ENCODE assay signal across 18 cellular contexts in genomic region chr15:83378921-83379561, GRCh38.
A peak's percentile ranks its signal among the peaks of the same experiment; 100 is the strongest.
DNase-seq lines count a peak whose midpoint lies in the region; ATAC-seq and TF ChIP-seq lines count a peak whose summit lies in the region.
"Had no signal": no experiment of that assay in that cellular context is flagged by ENCODE, and none has a peak within 500 bp of the region (broad histone marks: within the 10 kb centered on the region; RNA-seq: fewer than 3 reads in every experiment).

No MANE protein-coding gene starts in this region.

- no peaks in the 10 kb centered on the region for H3K9me3 Mint-ChIP-seq in activated T-helper 17 cell treated with anti-CD3 and anti-CD28 coated beads, Interleukin-2, amount 50 U/mL, for 72 hours
- H3K9me3 Mint-ChIP-seq: activated naive CD8-positive, alpha-beta T cell treated with anti-CD3 and anti-CD28 coated beads for 36 hours; mesothelial cell of epicardium had no signal

- no peak for ATAC-seq in activated T-helper 17 cell treated with anti-CD3 and anti-CD28 coated beads, Interleukin-2, amount 50 U/mL, for 72 hours (replicated peaks)
- ATAC-seq in GM21529 (IDR thresholded peaks at IDR 0.05; ENCODE audit: unreplicated experiment): no peak

- H3K79me2 ChIP-seq in PC-9 (ENCODE audit: low read depth): no peaks in the 10 kb centered on the region
- no peaks in the 10 kb centered on the region for H3K79me2 ChIP-seq in osteoblast (ENCODE audit: insufficient read depth, low read length)

- H3K27ac Mint-ChIP-seq in activated T-helper 17 cell treated with anti-CD3 and anti-CD28 coated beads, Interleukin-2, amount 50 U/mL, for 72 hours: no peak overlapping the region
- H3K27ac Mint-ChIP-seq: activated naive CD8-positive, alpha-beta T cell treated with anti-CD3 and anti-CD28 coated beads for 36 hours; mesothelial cell of epicardium had no signal

- H3K9me3 ChIP-seq in PC-9 (ENCODE audit: insufficient read depth, low read depth) (0 out of 2 replicates have a peak, but pooled peaks cover 4% of the 10 kb centered on the region), osteoblast (ENCODE audit: low read depth, low read length) (no peaks in the 10 kb centered on the region)

- H3K36me3 Mint-ChIP-seq in activated T-helper 17 cell treated with anti-CD3 and anti-CD28 coated beads, Interleukin-2, amount 50 U/mL, for 72 hours (ENCODE audit: low read depth): no peaks in the 10 kb centered on the region
- H3K36me3 Mint-ChIP-seq: activated naive CD8-positive, alpha-beta T cell treated with anti-CD3 and anti-CD28 coated beads for 36 hours had no signal

- no peak overlapping the region for H3K4me3 Mint-ChIP-seq in activated T-helper 17 cell treated with anti-CD3 and anti-CD28 coated beads, Interleukin-2, amount 50 U/mL, for 72 hours
- H3K4me3 Mint-ChIP-seq: activated naive CD8-positive, alpha-beta T cell treated with anti-CD3 and anti-CD28 coated beads for 36 hours; mesothelial cell of epicardium had no signal

- H3F3A ChIP-seq in PC-9 (ENCODE audit: insufficient read depth, low read depth): peaks cover 27% of the 10 kb centered on the region

- H3K4me1 ChIP-seq in PC-9 (replicated peaks; ENCODE audit: insufficient read depth): peaks cover 53% of the 10 kb centered on the region
- H3K4me1 ChIP-seq in osteoblast (ENCODE audit: insufficient read depth, low read length): peaks cover 15% of the 10 kb centered on the region

- H3K4me1 Mint-ChIP-seq in activated T-helper 17 cell treated with anti-CD3 and anti-CD28 coated beads, Interleukin-2, amount 50 U/mL, for 72 hours: no peaks in the 10 kb centered on the region

- H3K27ac ChIP-seq in PC-9 (peak overlapping the region; percentile 95), osteoblast (ENCODE audit: low read depth, low read length) (no peak overlapping the region)

- H3K4me3 ChIP-seq in PC-9 (peak overlapping the region; percentile 48; the same call in 1 of the 2 replicates), epithelial cell of proximal tubule (ENCODE audit: low read depth, low read length) (peak overlapping the region; percentile 36), osteoblast (ENCODE audit: insufficient read depth, low read length) (peak overlapping the region; percentile 30)

- H4K20me1 ChIP-seq in PC-9 (ENCODE audit: insufficient read depth): no peaks in the 10 kb centered on the region
- no peaks in the 10 kb centered on the region for H4K20me1 ChIP-seq in osteoblast (ENCODE audit: insufficient read depth, low read length)

- in situ Hi-C loops in Caki2 (cut with HindIII; ENCODE audit: low pct_unique_long_range_greater_than_20kb, low sequenced_read_pairs): no loop called here

- intact Hi-C loops in PC-9 (cut with micrococcal nuclease; ENCODE audit: unreplicated experiment): loop anchor here (1.0 kb wide), 1 partner anchor 73 kb away; no protein-coding TSS in a partner anchor

- H3K36me3 ChIP-seq in PC-9 (ENCODE audit: low read depth) (no peaks in the 10 kb centered on the region), osteoblast (ENCODE audit: insufficient read depth, low read length) (no peaks in the 10 kb centered on the region)

- CTCF ChIA-PET in PC-9 (lab: Charles Lee): interaction anchor here (2.0 kb wide), 1 partner anchor 130 kb away, joined by 40 read pairs; no protein-coding TSS in a partner anchor

- peaks cover 44% of the 10 kb centered on the region for H3K27me3 Mint-ChIP-seq in activated T-helper 17 cell treated with anti-CD3 and anti-CD28 coated beads, Interleukin-2, amount 50 U/mL, for 72 hours

- H2AFZ ChIP-seq in PC-9 (peak overlapping the region; percentile 15; the same call in 1 of the 2 replicates), osteoblast (ENCODE audit: low read length) (peak overlapping the region; percentile 56)

- POLR2A ChIA-PET in PC-9 (lab: Charles Lee; ENCODE audit: unreplicated experiment): interaction anchor here (0.7 kb wide), 1 partner anchor 93 kb away, joined by 6 read pairs; no protein-coding TSS in a partner anchor

- H3K9me2 ChIP-seq in PC-9 (ENCODE audit: insufficient read depth): no peaks in the 10 kb centered on the region

- H3K27me3 ChIP-seq in PC-9 (ENCODE audit: insufficient read depth, low read depth) (no peaks in the 10 kb centered on the region), osteoblast (ENCODE audit: insufficient read depth, low read length) (peaks cover 13% of the 10 kb centered on the region)

- TF ChIP-seq CTCF in PC-9 (conservative IDR thresholded peaks at IDR 0.05) (no peak), epithelial cell of proximal tubule (conservative IDR thresholded peaks at IDR 0.05; ENCODE audit: low read depth, low read length) (peak; percentile 15), osteoblast (IDR thresholded peaks at IDR 0.05; ENCODE audit: extremely low read depth, low read depth, low read length) (no peak)

- peak; percentile 54 for DNase-seq in Caki2 (ENCODE audit: low read depth)
- peak; percentile 47 to 77 for DNase-seq in PC-9
- DNase-seq in epithelial cell of proximal tubule (ENCODE audit: low read depth): no peak
- DNase-seq in osteoblast (ENCODE audit: insufficient read length, low spot score, missing footprints): no peak
- DNase-seq in NCI-H345 treated with DMSO at 0.1 percent for 48 hours (lab: John Stamatoyannopoulos, UW; ENCODE audit: unreplicated experiment): no peak
- DNase-seq in SHP77 (lab: John Stamatoyannopoulos, UW): no peak
- DNase-seq: activated CD4-positive, CD25-positive, alpha-beta regulatory T cell; activated CD8-positive, alpha-beta memory T cell treated with anti-CD3 and anti-CD28 coated beads, Interleukin-2, amount 50 U/mL, for 48 hours; activated naive CD8-positive, alpha-beta T cell treated with anti-CD3 and anti-CD28 coated beads for 36 hours; GOT3; Karpas-422; NCI-H1417 treated with DMSO at 0.1 percent for 48 hours; NCI-H345; nucleus accumbens; stimulated activated CD4-positive, alpha-beta T cell treated with anti-CD3 and anti-CD28 coated beads, Interleukin-12 subunit alpha, Interleukin-12 subunit beta, amount 100 ng/mL, for 4 hours had no signal

- H3K4me2 ChIP-seq in PC-9 (peak overlapping the region; percentile 76), osteoblast (ENCODE audit: insufficient read depth, low read length) (peak overlapping the region; percentile 69)

- no TSS peak for BruUV-seq in PC-9 (replicated peaks; lab: Mats Ljungman, UMichigan)

Comparison
In these comparisons a context has a peak if more than half of its experiments do, and no peak if none do; other contexts are left out.
1. DNase-seq: peak in Caki2 (single experiment) and PC-9 (2 of 2); none in epithelial cell of proximal tubule (single experiment), osteoblast (single experiment), NCI-H345 treated with DMSO at 0.1 percent for 48 hours (single experiment) and SHP77 (0 of 2).
2. Peak in every context shown above with its lines, with median percentiles within 50 percentile points of each other: H3K4me3 ChIP-seq.